8 cellular contexts compared by ENCODE assay signal in the genomic region with DNA sequence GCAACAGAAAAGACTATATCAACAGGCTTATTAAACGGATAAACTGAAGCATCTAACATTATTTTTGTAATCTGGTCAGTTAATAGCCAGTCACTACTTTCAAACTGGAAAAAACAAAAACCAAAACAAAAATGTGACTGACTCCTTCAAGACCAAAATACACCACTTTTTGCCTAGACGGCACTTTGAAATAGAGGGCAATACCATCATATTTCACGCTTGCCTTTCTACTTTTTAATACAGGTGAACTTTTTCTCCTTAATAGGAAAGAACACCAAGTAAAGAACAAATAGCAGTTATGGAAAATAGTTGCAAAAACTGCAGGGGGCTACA. TPM values are rescaled to one million over a fixed set of nuclear protein-coding genes. Genes with fewer than 3 reads are reported as not detected.
DNase-seq lines count a peak whose midpoint lies in the region; ATAC-seq and TF ChIP-seq lines count a peak whose summit lies in the region.

No MANE protein-coding gene starts in this region.

- H3K9ac ChIP-seq in Karpas-422 (ENCODE audit: low read length) = peak overlapping the region; percentile 83
- H3K9ac ChIP-seq in duodenal mucosa (ENCODE audit: low read depth in 1 of 2, low read length in 2 of 2) = peak overlapping the region; percentile 78 to 81
- peak overlapping the region; percentile 12 for H3K9ac ChIP-seq in neural progenitor cell

- ATAC-seq in CD8-positive, alpha-beta T cell = peak; percentile 1

- H3K36me3 Mint-ChIP-seq in CD8-positive, alpha-beta T cell = peaks cover 34% of the 10 kb centered on the region
- peaks cover 2% of the 10 kb centered on the region for H3K36me3 Mint-ChIP-seq in neural progenitor cell

- no peaks in the 10 kb centered on the region for H3K9me2 ChIP-seq in Karpas-422 (replicated peaks; ENCODE audit: insufficient read depth, low read length)

- H3K79me2 ChIP-seq in Karpas-422 (ENCODE audit: low read length) = peaks cover 55% of the 10 kb centered on the region
- peaks cover 46% of the 10 kb centered on the region for H3K79me2 ChIP-seq in neural progenitor cell (ENCODE audit: low read depth)

- peak overlapping the region; percentile 91 for H3K4me3 ChIP-seq in CD8-positive, alpha-beta T cell (ENCODE audit: low read depth, low read length)
- H3K4me3 ChIP-seq in Karpas-422 (ENCODE audit: low read length) (peak overlapping the region; percentile 92), duodenal mucosa (ENCODE audit: low read depth in 1 of 2, low read length in 2 of 2) (peak overlapping the region; percentile 97 to 99), neural progenitor cell (peak overlapping the region; percentile 91)

- peaks cover 41% of the 10 kb centered on the region for H3K4me1 Mint-ChIP-seq in CD8-positive, alpha-beta T cell (ENCODE audit: low read depth)
- H3K4me1 Mint-ChIP-seq in neural progenitor cell = peaks cover 26% of the 10 kb centered on the region

- H4K20me1 ChIP-seq in Karpas-422 (ENCODE audit: insufficient read depth, low read depth, low read length) (no peaks in the 10 kb centered on the region), neural progenitor cell (ENCODE audit: low read depth) (no peaks in the 10 kb centered on the region)

- no peak for DNase-seq in CD8-positive, alpha-beta T cell
- DNase-seq in Karpas-422 (peak; percentile 45), neural progenitor cell (ENCODE audit: low spot score) (no peak), NCI-H1417 treated with DMSO at 0.1 percent for 48 hours (lab: John Stamatoyannopoulos, UW) (no peak), NCI-H1436 treated with DMSO at 0.1 percent for 48 hours (lab: John Stamatoyannopoulos, UW) (no peak), HPDE6-E6E7 (ENCODE audit: extremely low spot score) (no peak), D341Med (ENCODE audit: low spot score) (no peak)

- H3K27me3 ChIP-seq in CD8-positive, alpha-beta T cell (ENCODE audit: insufficient read depth, low read length) = no peaks in the 10 kb centered on the region
- H3K27me3 ChIP-seq in Karpas-422 (ENCODE audit: low read length) = no peaks in the 10 kb centered on the region
- H3K27me3 ChIP-seq in duodenal mucosa (ENCODE audit: control insufficient read depth in 1 of 2, insufficient read depth in 2 of 2, low read length in 2 of 2) = no peaks in the 10 kb centered on the region
- no peaks in the 10 kb centered on the region for H3K27me3 ChIP-seq in neural progenitor cell

- peak overlapping the region; percentile 80 for H3K4me2 ChIP-seq in Karpas-422 (ENCODE audit: low read depth, low read length, poor library complexity, severe bottlenecking)
- peak overlapping the region; percentile 96 for H3K4me2 ChIP-seq in neural progenitor cell

- TF ChIP-seq CTCF in CD8-positive, alpha-beta T cell (IDR thresholded peaks at IDR 0.05) = no peak
- no peak for TF ChIP-seq CTCF in neural progenitor cell (IDR thresholded peaks at IDR 0.05)

- H3K27ac Mint-ChIP-seq in CD8-positive, alpha-beta T cell = peak overlapping the region; percentile 100
- H3K27ac Mint-ChIP-seq in neural progenitor cell = peak overlapping the region; percentile 78

- intact Hi-C loops in CD8-positive, alpha-beta T cell (cut with DNase I, micrococcal nuclease) = loop anchor here (1.0 to 5.0 kb wide), 13 partner anchors 11 to 1417 kb away; a partner anchor contains a TSS

- no peaks in the 10 kb centered on the region for H3K27me3 Mint-ChIP-seq in CD8-positive, alpha-beta T cell (ENCODE audit: low read depth)
- no peaks in the 10 kb centered on the region for H3K27me3 Mint-ChIP-seq in neural progenitor cell (ENCODE audit: insufficient read depth, low read depth)

- no peaks in the 10 kb centered on the region for H3K9me3 Mint-ChIP-seq in CD8-positive, alpha-beta T cell
- H3K9me3 Mint-ChIP-seq in neural progenitor cell = no peaks in the 10 kb centered on the region

- H3K36me3 ChIP-seq in CD8-positive, alpha-beta T cell (ENCODE audit: insufficient read depth, low read length) = peaks cover 4% of the 10 kb centered on the region
- H3K36me3 ChIP-seq in Karpas-422 (ENCODE audit: insufficient read depth, low read length) = peaks cover 20% of the 10 kb centered on the region; the same call in 1 of the 2 replicates
- peaks cover 0 to 5% of the 10 kb centered on the region in 2 donors for H3K36me3 ChIP-seq in duodenal mucosa (ENCODE audit: control insufficient read depth in 1 of 2, insufficient read depth in 2 of 2, low read length in 2 of 2)
- H3K36me3 ChIP-seq in neural progenitor cell = peaks cover 3% of the 10 kb centered on the region

- peak overlapping the region; percentile 78 for H3K27ac ChIP-seq in CD8-positive, alpha-beta T cell (ENCODE audit: low read depth, low read length)
- peak overlapping the region; percentile 27; the same call in 1 of the 2 replicates for H3K27ac ChIP-seq in Karpas-422 (ENCODE audit: low read length)
- peak overlapping the region; percentile 71 for H3K27ac ChIP-seq in duodenal mucosa (ENCODE audit: low read depth, low read length)
- H3K27ac ChIP-seq in neural progenitor cell = no peak overlapping the region

- CTCF ChIA-PET in CD8-positive, alpha-beta T cell (lab: Charles Lee) = interaction anchor here (0.6 kb wide), 1 partner anchor 264 kb away, joined by 3 read pairs; no protein-coding TSS in a partner anchor

- H3K9me3 ChIP-seq in CD8-positive, alpha-beta T cell (ENCODE audit: low read length) = no peaks in the 10 kb centered on the region
- H3K9me3 ChIP-seq in Karpas-422 (ENCODE audit: low read length) (no peaks in the 10 kb centered on the region), duodenal mucosa (ENCODE audit: control insufficient read depth in 1 of 2, low read length in 2 of 2) (no peaks in the 10 kb centered on the region), neural progenitor cell (ENCODE audit: low read depth) (no peaks in the 10 kb centered on the region)

- H3F3A ChIP-seq in neural progenitor cell (ENCODE audit: low read depth) = no peaks in the 10 kb centered on the region

- POLR2A ChIA-PET in CD8-positive, alpha-beta T cell (lab: Charles Lee) = interaction anchor here (1.0 to 3.0 kb wide), 4 partner anchors 10 to 311 kb away, joined by 3 to 9 read pairs (median 4); a partner anchor contains a TSS

- peak overlapping the region; percentile 99 for H3K4me3 Mint-ChIP-seq in CD8-positive, alpha-beta T cell
- H3K4me3 Mint-ChIP-seq in neural progenitor cell = peak overlapping the region; percentile 96

- H2AFZ ChIP-seq in Karpas-422 (ENCODE audit: low read length) (peak overlapping the region; percentile 60), neural progenitor cell (replicated peaks) (peak overlapping the region; percentile 66)

- peaks cover 24% of the 10 kb centered on the region for H3K4me1 ChIP-seq in CD8-positive, alpha-beta T cell (ENCODE audit: insufficient read depth, low read length)
- peaks cover 29% of the 10 kb centered on the region for H3K4me1 ChIP-seq in Karpas-422 (ENCODE audit: low read length)
- H3K4me1 ChIP-seq in duodenal mucosa (ENCODE audit: control insufficient read depth in 1 of 2, insufficient read depth in 2 of 2, low read length in 2 of 2) = peaks cover 8 to 25% of the 10 kb centered on the region in 2 donors
- peaks cover 6% of the 10 kb centered on the region for H3K4me1 ChIP-seq in neural progenitor cell

RNA-seq across cellular contexts. Expression of a gene that starts 0.6 kb away (rescaled TPM):
- total RNA-seq in CD8-positive, alpha-beta T cell = 10 to 100 TPM; 40.1 to 45.9 TPM
- total RNA-seq in Karpas-422 (2014; rRNA removed; shearing (Covaris generic); ENCODE audit: low replicate concordance) = 54.8 and 103 TPM in 2 replicates
- 152 and 231 TPM in 2 replicates for total RNA-seq in neural progenitor cell (ENCODE audit: low replicate concordance)

RNA-seq across cellular contexts. Expression of a gene that starts 59.7 kb away (rescaled TPM):
- 1 to 10 TPM; 4.0 to 5.7 TPM for total RNA-seq in CD8-positive, alpha-beta T cell
- total RNA-seq in Karpas-422 (2014; rRNA removed; shearing (Covaris generic); ENCODE audit: low replicate concordance) = 1.9 and 3.5 TPM in 2 replicates
- 1.5 and 3.5 TPM in 2 replicates for total RNA-seq in neural progenitor cell (ENCODE audit: low replicate concordance)

Comparison
In these comparisons a context has a peak if more than half of its experiments do, and no peak if none do; other contexts are left out.
1. H3K9ac ChIP-seq: peak in every context shown above with its lines; median percentile 83 in Karpas-422; 80 in duodenal mucosa; 12 in neural progenitor cell.